In the genomic region with DNA sequence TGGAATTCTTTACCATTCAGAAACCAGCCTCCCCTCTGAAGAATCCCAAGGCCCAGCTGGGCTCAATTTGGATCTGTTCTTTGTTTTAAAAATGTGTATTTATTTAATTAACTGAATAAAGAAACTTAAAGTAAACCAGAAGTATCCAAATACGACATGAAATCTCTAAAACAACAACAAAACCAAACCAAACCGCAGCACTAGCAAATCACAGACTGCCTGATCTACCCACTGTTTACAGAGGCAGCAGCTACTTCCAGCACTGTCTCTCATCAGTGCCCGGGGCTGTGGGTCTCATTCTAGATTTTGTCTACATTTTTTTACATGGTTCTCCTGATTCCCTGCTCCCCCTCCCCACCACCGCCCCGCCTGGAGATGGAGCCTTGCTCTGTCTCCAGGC, we compare ENCODE assay signal across 8 cellular contexts. TPM values are rescaled to one million over a fixed set of nuclear protein-coding genes. Genes with fewer than 3 reads are reported as not detected.
A peak's percentile ranks its signal among the peaks of the same experiment; 100 is the strongest.
DNase-seq lines count a peak whose midpoint lies in the region; FAIRE-seq and TF ChIP-seq lines count a peak whose summit lies in the region.

No MANE protein-coding gene starts in this region.

- TF ChIP-seq CTCF in BJ (IDR thresholded peaks at IDR 0.05; ENCODE audit: insufficient read depth, low read depth, low read length), result no peak
- TF ChIP-seq CTCF in epithelial cell of esophagus (IDR thresholded peaks at IDR 0.05; ENCODE audit: insufficient read depth, low read depth, low read length, missing control alignments), result no peak
- no peak for TF ChIP-seq CTCF in osteoblast (IDR thresholded peaks at IDR 0.05; ENCODE audit: extremely low read depth, low read depth, low read length)

- CTCF ChIA-PET in BJ (lab: Yijun Ruan, JAX), result interaction anchor here (0.6 to 1.2 kb wide), 5 partner anchors 48 to 176 kb away, joined by 3 read pairs; no protein-coding TSS in a partner anchor

- 0 out of 2 replicates have a peak, but pooled peaks cover 1% of the 10 kb centered on the region for H3K36me3 ChIP-seq in BJ (ENCODE audit: control insufficient read depth, insufficient read depth, low read length)
- peaks cover 15% of the 10 kb centered on the region for H3K36me3 ChIP-seq in MG63
- no peaks in the 10 kb centered on the region for H3K36me3 ChIP-seq in osteoblast (ENCODE audit: insufficient read depth, low read length)

- H3K27me3 ChIP-seq in BJ (ENCODE audit: control insufficient read depth, insufficient read depth, low read length), result no peaks in the 10 kb centered on the region
- no peaks in the 10 kb centered on the region for H3K27me3 ChIP-seq in MG63
- H3K27me3 ChIP-seq in osteoblast (ENCODE audit: insufficient read depth, low read length), result no peaks in the 10 kb centered on the region

- peak overlapping the region; percentile 19 for H3K27ac ChIP-seq in osteoblast (ENCODE audit: low read depth, low read length)

- no peak overlapping the region for H2AFZ ChIP-seq in osteoblast (ENCODE audit: low read length)

- DNase-seq in BJ (ENCODE audit: low read depth) (no peak), MG63 (no peak), epithelial cell of esophagus (ENCODE audit: low read depth) (no peak), osteoblast (ENCODE audit: insufficient read length, low spot score, missing footprints) (peak; percentile 82), amniotic stem cell (lab: John Stamatoyannopoulos, UW) (no peak), HTR-8/SVneo (ENCODE audit: insufficient read length, low spot score) (no peak), HuH-7.5 (ENCODE audit: low spot score) (no peak), ureter (ENCODE audit: low spot score) (no peak)

- peaks cover 50% of the 10 kb centered on the region for H3K4me1 ChIP-seq in osteoblast (ENCODE audit: insufficient read depth, low read length)

- H3K4me3 ChIP-seq in BJ (ENCODE audit: low read depth, low read length) (peak overlapping the region; percentile 90), MG63 (peak overlapping the region; percentile 86), epithelial cell of esophagus (ENCODE audit: low read length) (peak overlapping the region; percentile 98), osteoblast (ENCODE audit: insufficient read depth, low read length) (peak overlapping the region; percentile 87)

- no peaks in the 10 kb centered on the region for H3K9me3 ChIP-seq in MG63
- H3K9me3 ChIP-seq in osteoblast (ENCODE audit: low read depth, low read length), result no peaks in the 10 kb centered on the region

- POLR2A ChIA-PET in BJ (lab: Charles Lee), result interaction anchor here (0.6 to 1.0 kb wide), 4 partner anchors 48 to 161 kb away, joined by 3 to 4 read pairs (median 4); no protein-coding TSS in a partner anchor

- peaks cover 63% of the 10 kb centered on the region for H4K20me1 ChIP-seq in osteoblast (ENCODE audit: insufficient read depth, low read length)

- H3K4me2 ChIP-seq in osteoblast (ENCODE audit: insufficient read depth, low read length), result peak overlapping the region; percentile 97

- FAIRE-seq in HTR-8/SVneo (lab: Jason Lieb, UNC), result no peak

- peaks cover 70% of the 10 kb centered on the region for H3K79me2 ChIP-seq in osteoblast (ENCODE audit: insufficient read depth, low read length)

RNA-seq across cellular contexts. Expression of a gene that starts 2.3 kb away (rescaled TPM):
- polyA plus RNA-seq in BJ (2011; rRNA removed), result 73.7 and 111 TPM in 2 replicates
- polyA minus RNA-seq in BJ (2011; rRNA and poly(A)+ RNA removed), result 166 and 189 TPM in 2 replicates
- 103 and 128 TPM in 2 replicates for total RNA-seq in MG63 (2014; rRNA removed; shearing (Covaris generic); ENCODE audit: low replicate concordance)
- total RNA-seq in osteoblast (259 and 274 TPM in 2 replicates), ureter (303 TPM)
